8 cellular contexts compared by ENCODE assay signal in the genomic region with DNA sequence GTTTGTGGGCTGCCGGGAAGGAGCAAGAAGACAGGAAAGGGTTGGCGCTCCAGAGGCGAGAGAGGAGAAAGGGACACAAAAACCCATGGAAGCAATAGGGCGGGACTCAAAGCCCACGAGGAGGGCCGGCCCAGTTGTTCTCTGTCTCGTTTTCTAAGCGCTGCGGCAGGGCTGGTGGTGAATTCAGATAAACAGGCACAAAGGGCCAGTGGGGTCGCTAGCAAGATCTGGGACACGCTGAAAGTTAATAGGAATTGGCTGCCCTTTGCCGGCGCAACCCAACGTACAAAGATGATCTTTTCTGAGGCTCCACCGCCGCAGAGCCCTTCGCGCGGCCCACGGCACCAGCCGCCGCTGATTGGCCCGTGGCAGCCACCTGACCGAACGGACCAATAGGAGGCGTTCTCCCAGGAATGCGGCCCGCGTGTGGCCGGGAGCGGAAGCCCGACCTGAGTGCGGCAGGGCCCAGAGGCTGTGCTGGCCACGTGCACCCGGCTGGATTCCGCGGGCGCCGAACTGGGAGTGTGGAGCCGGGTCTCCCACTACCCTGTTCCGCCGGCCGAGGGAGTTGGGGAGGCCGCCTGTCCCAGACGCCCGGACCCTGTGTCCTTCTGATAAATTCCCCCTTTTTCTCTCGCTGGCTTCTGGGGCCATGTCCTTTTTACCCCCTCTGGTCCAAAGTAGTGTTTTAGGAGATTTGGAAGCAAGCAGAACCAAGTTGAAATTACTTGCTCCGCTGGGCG. TPM values are rescaled to one million over a fixed set of nuclear protein-coding genes. Genes with fewer than 3 reads are reported as not detected.
A peak's percentile ranks its signal among the peaks of the same experiment; 100 is the strongest.
DNase-seq lines count a peak whose midpoint lies in the region; ATAC-seq and TF ChIP-seq lines count a peak whose summit lies in the region.

No MANE protein-coding gene starts in this region.

- ATAC-seq in T-helper 17 cell, result peak; percentile 99

- H3K4me3 Mint-ChIP-seq in T-helper 17 cell, result peak overlapping the region; percentile 86

- H3K9ac ChIP-seq in skeletal muscle tissue (ENCODE audit: low read depth in 1 of 3, low read length in 3 of 3), result peak overlapping the region; percentile 28 to 76 (median 71)

- peak overlapping the region; percentile 87 for H3K27ac Mint-ChIP-seq in T-helper 17 cell

- H3K9me3 ChIP-seq in T-helper 17 cell (ENCODE audit: control insufficient read depth, low read length, poor library complexity, severe bottlenecking) (no peaks in the 10 kb centered on the region), ascending aorta (no peaks in the 10 kb centered on the region), skeletal muscle tissue (ENCODE audit: control insufficient read depth in 3 of 3, low read length in 3 of 3) (no peaks in the 10 kb centered on the region)

- peak overlapping the region; percentile 52 to 66 for H3K27ac ChIP-seq in ascending aorta
- peak overlapping the region; percentile 33 for H3K27ac ChIP-seq in skeletal muscle tissue (ENCODE audit: low read depth, low read length)

- H3K27me3 ChIP-seq in ascending aorta, result no peaks in the 10 kb centered on the region
- no peaks in the 10 kb centered on the region for H3K27me3 ChIP-seq in skeletal muscle tissue (ENCODE audit: control insufficient read depth in 3 of 3, insufficient read depth in 3 of 3, low read length in 3 of 3)

- no peaks in the 10 kb centered on the region for H3K36me3 Mint-ChIP-seq in T-helper 17 cell (ENCODE audit: low read depth)

- H3K4me3 ChIP-seq in ascending aorta, result peak overlapping the region; percentile 27 to 61
- peak overlapping the region; percentile 55 to 67 (median 56) for H3K4me3 ChIP-seq in skeletal muscle tissue (ENCODE audit: low read length in 3 of 3)

- peak; percentile 72 to 77 (median 75) for DNase-seq in T-helper 17 cell
- DNase-seq in ascending aorta (ENCODE audit: low spot score in 2 of 2), result peak in 1 of 2 donors; percentile 92
- DNase-seq in hippocampal formation (lab: John Stamatoyannopoulos, UW), result peak; percentile 72 to 89
- DNase-seq in kidney glomerular epithelial cell (lab: John Stamatoyannopoulos, UW), result no peak
- DNase-seq in NCI-H510A (lab: John Stamatoyannopoulos, UW), result no peak
- DNase-seq in NOMO-1 treated with dmso at 0.1 percent for 144 hours (lab: John Stamatoyannopoulos, UW; ENCODE audit: unreplicated experiment), result no peak

- TF ChIP-seq POLR2A in GM18951 (IDR thresholded peaks at IDR 0.05; ENCODE audit: extremely low read depth, insufficient read depth, insufficient read length), result peak; percentile 59

- H3K4me1 Mint-ChIP-seq in T-helper 17 cell, result peaks cover 23% of the 10 kb centered on the region

- peaks cover 0 to 3% of the 10 kb centered on the region in 2 donors for H3K4me1 ChIP-seq in ascending aorta
- H3K4me1 ChIP-seq in skeletal muscle tissue (ENCODE audit: control insufficient read depth in 3 of 3, insufficient read depth in 3 of 3, low read length in 3 of 3), result peaks cover 12 to 26% (median 13%) of the 10 kb centered on the region in 3 donors

- in situ Hi-C loops in GM18951 (cut with MboI; ENCODE audit: low sequenced_read_pairs, unreplicated experiment), result loop anchor here (25.0 kb wide), 1 partner anchor 455 kb away; no protein-coding TSS in a partner anchor

- no peak for TF ChIP-seq CTCF in ascending aorta (IDR thresholded peaks at IDR 0.05)

- no peaks in the 10 kb centered on the region for H3K27me3 Mint-ChIP-seq in T-helper 17 cell

- no peaks in the 10 kb centered on the region for H3K36me3 ChIP-seq in ascending aorta
- no peaks in the 10 kb centered on the region for H3K36me3 ChIP-seq in skeletal muscle tissue (ENCODE audit: control insufficient read depth in 3 of 3, insufficient read depth in 3 of 3, low read length in 3 of 3)

- intact Hi-C loops in ascending aorta (cut with DNase I), result loop anchor here (1.0 to 10.0 kb wide), 4 partner anchors 14 to 462 kb away; no protein-coding TSS in a partner anchor

RNA-seq across cellular contexts. Expression of a gene that starts 16.8 kb away (rescaled TPM):
- 100 to 1,000 TPM; 103 TPM for total RNA-seq in T-helper 17 cell
- total RNA-seq in ascending aorta, result 22.7 TPM
- total RNA-seq in skeletal muscle tissue, result 57.4 TPM

RNA-seq across cellular contexts. Expression of a gene that starts 30.1 kb away (rescaled TPM):
- total RNA-seq in T-helper 17 cell (1 to 10 TPM; 1.4 to 3.8 TPM), ascending aorta (0.85 TPM), skeletal muscle tissue (51.1 TPM)

Comparison
In these comparisons a context has a peak if more than half of its experiments do, and no peak if none do; other contexts are left out.
1. DNase-seq: peak in T-helper 17 cell (3 of 3) and hippocampal formation (2 of 2); none in kidney glomerular epithelial cell (single experiment), NCI-H510A (single experiment) and NOMO-1 treated with dmso at 0.1 percent for 144 hours (single experiment).
2. RNA of a gene that starts 30.1 kb away (total RNA-seq): 51.1 TPM in skeletal muscle tissue (single experiment); 1.4 to 3.8 TPM in T-helper 17 cell and 0.85 TPM in ascending aorta (single experiment); every median in the first group is over 10 times any median in the second.